In the genomic region with DNA sequence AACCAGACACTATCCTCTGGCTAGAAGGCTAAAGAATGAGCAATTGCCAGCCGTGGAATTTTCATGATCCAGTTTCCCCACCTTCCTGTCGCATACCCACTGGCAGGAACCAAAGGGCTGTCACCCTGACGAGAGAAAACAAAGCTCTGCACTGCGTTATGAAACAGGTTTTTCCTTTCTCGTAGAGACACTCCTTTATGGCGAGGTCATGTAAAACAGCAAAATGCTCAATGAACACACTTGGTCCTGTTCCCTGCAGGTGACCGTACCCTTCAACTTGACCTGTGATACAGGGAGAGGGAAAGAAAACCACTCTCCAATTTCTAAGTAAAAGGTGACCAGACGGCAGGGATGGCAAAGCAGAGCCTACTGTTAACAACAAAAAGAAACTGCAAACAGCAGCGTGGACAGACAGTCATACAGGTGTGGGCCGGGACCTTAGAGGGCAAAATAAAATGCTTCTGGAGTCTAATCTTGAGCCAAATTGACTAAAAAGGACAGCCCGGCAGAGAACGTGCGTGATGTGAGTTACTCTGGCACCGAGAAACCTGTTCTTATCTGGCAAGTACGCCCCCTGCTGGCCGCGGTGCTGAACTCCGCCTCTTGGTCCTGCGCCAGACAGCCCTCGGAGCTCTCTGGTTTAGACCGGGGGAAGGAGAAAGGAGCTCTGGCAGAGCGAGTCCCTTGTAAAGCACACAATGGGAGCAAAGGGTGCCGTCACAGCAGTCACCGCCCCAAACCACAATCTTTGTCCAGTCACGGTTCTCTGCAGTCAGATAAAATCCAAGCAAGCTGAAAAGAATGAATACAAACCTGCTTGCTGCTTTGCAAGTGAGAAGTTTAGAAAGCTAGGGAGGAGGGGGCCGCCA, we compare ENCODE assay signal across 7 cellular contexts.
DNase-seq lines count a peak whose midpoint lies in the region; ATAC-seq and TF ChIP-seq lines count a peak whose summit lies in the region.

No MANE protein-coding gene starts in this region.

- DNase-seq in NCI-H1694 treated with DMSO at 0.1 percent for 48 hours (lab: John Stamatoyannopoulos, UW): peak; percentile 86
- peak; percentile 80 for DNase-seq in T-helper 2 cell treated with Interferon-gamma antibody and Interleukin-4, amounts not matched to agents 5 μg/mL and 100 μg/mL, for 36 hours (ENCODE audit: low spot score)
- DNase-seq in astrocyte of the cerebellum (ENCODE audit: low read depth): peak; percentile 91
- peak; percentile 85 to 90 for DNase-seq in hippocampal formation (lab: John Stamatoyannopoulos, UW)
- peak; percentile 92 for DNase-seq in retinal pigment epithelial cell (ENCODE audit: low read depth)

- H3K27me3 Mint-ChIP-seq in T-helper 2 cell treated with Interferon-gamma antibody and Interleukin-4, amounts not matched to agents 5 μg/mL and 100 μg/mL, for 36 hours (ENCODE audit: low read depth): peaks cover 37% of the 10 kb centered on the region

- peaks cover 16% of the 10 kb centered on the region for H3K4me1 Mint-ChIP-seq in T-helper 2 cell treated with Interferon-gamma antibody and Interleukin-4, amounts not matched to agents 5 μg/mL and 100 μg/mL, for 36 hours (ENCODE audit: low read depth)

- TF ChIP-seq CTCF in astrocyte of the cerebellum (IDR thresholded peaks at IDR 0.05; ENCODE audit: low read depth, low read length, missing control alignments): peak; percentile 90
- peak; percentile 90 for TF ChIP-seq CTCF in retinal pigment epithelial cell (conservative IDR thresholded peaks at IDR 0.05; ENCODE audit: low read depth, low read length)

- H3K4me3 Mint-ChIP-seq in T-helper 2 cell treated with Interferon-gamma antibody and Interleukin-4, amounts not matched to agents 5 μg/mL and 100 μg/mL, for 36 hours: peak overlapping the region; percentile 74

- no peaks in the 10 kb centered on the region for H3K9me3 Mint-ChIP-seq in T-helper 2 cell treated with Interferon-gamma antibody and Interleukin-4, amounts not matched to agents 5 μg/mL and 100 μg/mL, for 36 hours

- no peaks in the 10 kb centered on the region for H3K36me3 Mint-ChIP-seq in T-helper 2 cell treated with Interferon-gamma antibody and Interleukin-4, amounts not matched to agents 5 μg/mL and 100 μg/mL, for 36 hours (ENCODE audit: low read depth)

- in situ Hi-C loops in astrocyte of the cerebellum (cut with HindIII; ENCODE audit: low sequenced_read_pairs): no loop called here

- peak overlapping the region; percentile 22 for H3K4me3 ChIP-seq in astrocyte of the cerebellum (ENCODE audit: low read depth, low read length)
- peak overlapping the region; percentile 2 for H3K4me3 ChIP-seq in retinal pigment epithelial cell (ENCODE audit: low read length)

- no peak overlapping the region for H3K27ac Mint-ChIP-seq in T-helper 2 cell treated with Interferon-gamma antibody and Interleukin-4, amounts not matched to agents 5 μg/mL and 100 μg/mL, for 36 hours

- ATAC-seq in GM18498 (IDR thresholded peaks at IDR 0.05; ENCODE audit: unreplicated experiment) (peak; percentile 64), HG02938 (IDR thresholded peaks at IDR 0.05; ENCODE audit: unreplicated experiment) (peak; percentile 51)

Comparison
In these comparisons a context has a peak if more than half of its experiments do, and no peak if none do; other contexts are left out.
1. Peak in every context shown above with its lines: DNase-seq, ATAC-seq and H3K4me3 ChIP-seq.